15 cellular contexts compared by ENCODE assay signal in the genomic region with DNA sequence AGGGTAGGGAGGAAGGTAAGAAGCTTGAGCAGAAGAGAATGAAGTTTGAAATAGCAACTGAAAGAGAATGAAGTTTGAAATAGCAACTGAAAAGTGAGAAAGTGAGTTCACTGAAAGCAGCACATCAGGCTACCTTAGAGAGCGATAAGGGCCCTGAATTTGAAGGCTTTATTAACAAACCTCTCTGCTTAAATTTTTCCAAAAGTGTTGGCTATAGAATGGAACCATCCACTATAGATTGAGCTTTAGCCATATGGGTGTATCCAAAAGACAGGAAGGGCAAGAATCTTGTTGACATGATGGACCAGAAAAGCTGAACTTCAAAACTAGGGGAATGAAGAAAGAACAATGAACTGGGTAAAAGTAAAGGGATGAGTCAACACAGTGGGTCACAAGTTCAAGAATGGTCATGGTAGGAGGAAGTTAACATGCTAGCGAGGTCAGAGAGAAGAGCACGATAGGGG.
DNase-seq lines count a peak whose midpoint lies in the region; ATAC-seq and TF ChIP-seq lines count a peak whose summit lies in the region.
"Had no signal": no experiment of that assay in that cellular context is flagged by ENCODE, and none has a peak within 500 bp of the region (broad histone marks: within the 10 kb centered on the region; RNA-seq: fewer than 3 reads in every experiment).

No MANE protein-coding gene starts in this region.

- no peaks in the 10 kb centered on the region for H3K4me1 ChIP-seq in heart left ventricle
- no peaks in the 10 kb centered on the region for H3K4me1 ChIP-seq in CD4-positive, alpha-beta memory T cell (ENCODE audit: insufficient read depth, low read length)
- H3K4me1 ChIP-seq: esophagus muscularis mucosa, prostate gland had no signal

- peak; percentile 86 for ATAC-seq in GM18868 (IDR thresholded peaks at IDR 0.05; ENCODE audit: unreplicated experiment)
- ATAC-seq in GM21528 (IDR thresholded peaks at IDR 0.05; ENCODE audit: low FRiP score, unreplicated experiment) = peak; percentile 80
- peak; percentile 76 for ATAC-seq in HG03045 (IDR thresholded peaks at IDR 0.05; ENCODE audit: unreplicated experiment)
- no peak for ATAC-seq in heart left ventricle
- ATAC-seq in SK-N-SH treated with all-trans-retinoic acid at 6 μM for 48 hours = no peak
- ATAC-seq: PC-3 had no signal

- TF ChIP-seq CTCF in heart left ventricle (IDR thresholded peaks at IDR 0.05) = no peak

- no peaks in the 10 kb centered on the region for H3K27me3 Mint-ChIP-seq in CD4-positive, alpha-beta memory T cell
- no peaks in the 10 kb centered on the region for H3K27me3 Mint-ChIP-seq in activated CD4-positive, alpha-beta memory T cell treated with anti-CD3 and anti-CD28 coated beads for 36 hours
- H3K27me3 Mint-ChIP-seq: activated naive CD8-positive, alpha-beta T cell had no signal

- TF ChIP-seq POLR2A in heart left ventricle (IDR thresholded peaks at IDR 0.05) = no peak

- H3K27ac ChIP-seq in heart left ventricle = no peak overlapping the region
- H3K27ac ChIP-seq in CD4-positive, alpha-beta memory T cell (ENCODE audit: low read depth, low read length) = no peak overlapping the region
- H3K27ac ChIP-seq: esophagus muscularis mucosa, prostate gland had no signal

- POLR2A ChIA-PET in CD4-positive, alpha-beta memory T cell (lab: Charles Lee; ENCODE audit: partially characterized antibody) = no interaction called here
- POLR2A ChIA-PET in activated CD4-positive, alpha-beta memory T cell treated with anti-CD3 and anti-CD28 coated beads for 36 hours (lab: Charles Lee) = no interaction called here

- no peaks in the 10 kb centered on the region for H3K27me3 ChIP-seq in heart left ventricle
- no peaks in the 10 kb centered on the region for H3K27me3 ChIP-seq in CD4-positive, alpha-beta memory T cell (ENCODE audit: insufficient read depth, low read length)
- H3K27me3 ChIP-seq: esophagus muscularis mucosa had no signal

- H3K9me3 ChIP-seq in heart left ventricle = no peaks in the 10 kb centered on the region
- no peaks in the 10 kb centered on the region for H3K9me3 ChIP-seq in CD4-positive, alpha-beta memory T cell (ENCODE audit: control insufficient read depth in 1 of 2, low read length in 2 of 2)
- H3K9me3 ChIP-seq: esophagus muscularis mucosa, prostate gland had no signal

- no peaks in the 10 kb centered on the region for H3K36me3 ChIP-seq in heart left ventricle
- H3K36me3 ChIP-seq in CD4-positive, alpha-beta memory T cell (ENCODE audit: insufficient read depth, low read length) = no peaks in the 10 kb centered on the region
- H3K36me3 ChIP-seq: esophagus muscularis mucosa, prostate gland had no signal

- peaks cover 0 to 3% (median 0%) of the 10 kb centered on the region in 8 donors for H3K9me3 Mint-ChIP-seq in CD4-positive, alpha-beta memory T cell
- H3K9me3 Mint-ChIP-seq in activated CD4-positive, alpha-beta memory T cell treated with anti-CD3 and anti-CD28 coated beads for 36 hours = peaks cover 2% of the 10 kb centered on the region

- intact Hi-C loops in heart left ventricle (cut with DNase I) = no loop called here
- intact Hi-C loops in CD4-positive, alpha-beta memory T cell (cut with micrococcal nuclease) = no loop called here
- intact Hi-C loops in activated CD4-positive, alpha-beta memory T cell treated with anti-CD3 and anti-CD28 coated beads for 36 hours (cut with micrococcal nuclease) = no loop called here

- H3K36me3 Mint-ChIP-seq in CD4-positive, alpha-beta memory T cell = no peaks in the 10 kb centered on the region
- H3K36me3 Mint-ChIP-seq in activated CD4-positive, alpha-beta memory T cell treated with anti-CD3 and anti-CD28 coated beads for 36 hours = no peaks in the 10 kb centered on the region
- H3K36me3 Mint-ChIP-seq: activated naive CD8-positive, alpha-beta T cell had no signal

- H3K4me1 Mint-ChIP-seq in CD4-positive, alpha-beta memory T cell = no peaks in the 10 kb centered on the region
- H3K4me1 Mint-ChIP-seq in activated CD4-positive, alpha-beta memory T cell treated with anti-CD3 and anti-CD28 coated beads for 36 hours (ENCODE audit: low read depth) = no peaks in the 10 kb centered on the region

- WGBS in heart left ventricle, 4 donors = 87 to 92% (median 90%) methylated on average over 3 of the region's 3 CpGs

- peak; percentile 3 for DNase-seq in MV-4-11 (lab: John Stamatoyannopoulos, UW)
- no peak for DNase-seq in heart left ventricle
- no peak for DNase-seq in CD4-positive, alpha-beta memory T cell
- no peak for DNase-seq in activated CD4-positive, alpha-beta memory T cell treated with anti-CD3 and anti-CD28 coated beads for 36 hours
- DNase-seq: Kasumi-1; NCI-H2171; PC-3; stimulated activated CD4-positive, alpha-beta T cell treated with anti-CD3 and anti-CD28 coated beads, Interleukin-4, amount 100 ng/mL, for 24 hours had no signal

- H3K4me3 ChIP-seq in heart left ventricle = no peak overlapping the region
- no peak overlapping the region for H3K4me3 ChIP-seq in CD4-positive, alpha-beta memory T cell (ENCODE audit: low read length in 2 of 2)
- H3K4me3 ChIP-seq: esophagus muscularis mucosa, prostate gland had no signal

- no peak overlapping the region for H3K4me3 Mint-ChIP-seq in CD4-positive, alpha-beta memory T cell
- H3K4me3 Mint-ChIP-seq in activated CD4-positive, alpha-beta memory T cell treated with anti-CD3 and anti-CD28 coated beads for 36 hours = no peak overlapping the region
- H3K4me3 Mint-ChIP-seq: activated naive CD8-positive, alpha-beta T cell had no signal

- H3K27ac Mint-ChIP-seq in CD4-positive, alpha-beta memory T cell = no peak overlapping the region
- H3K27ac Mint-ChIP-seq in activated CD4-positive, alpha-beta memory T cell treated with anti-CD3 and anti-CD28 coated beads for 36 hours = no peak overlapping the region
- H3K27ac Mint-ChIP-seq: activated naive CD8-positive, alpha-beta T cell had no signal

- CTCF ChIA-PET in CD4-positive, alpha-beta memory T cell (lab: Charles Lee; ENCODE audit: partially characterized antibody) = no interaction called here
- CTCF ChIA-PET in activated CD4-positive, alpha-beta memory T cell treated with anti-CD3 and anti-CD28 coated beads for 36 hours (lab: Charles Lee) = no interaction called here

TF ChIP-seq in SK-N-SH treated with all-trans-retinoic acid at 6 μM for 48 hours, 23 proteins besides CTCF, POLR2A, EP300 and RAD21:
- TF ChIP-seq, protein P1, sequence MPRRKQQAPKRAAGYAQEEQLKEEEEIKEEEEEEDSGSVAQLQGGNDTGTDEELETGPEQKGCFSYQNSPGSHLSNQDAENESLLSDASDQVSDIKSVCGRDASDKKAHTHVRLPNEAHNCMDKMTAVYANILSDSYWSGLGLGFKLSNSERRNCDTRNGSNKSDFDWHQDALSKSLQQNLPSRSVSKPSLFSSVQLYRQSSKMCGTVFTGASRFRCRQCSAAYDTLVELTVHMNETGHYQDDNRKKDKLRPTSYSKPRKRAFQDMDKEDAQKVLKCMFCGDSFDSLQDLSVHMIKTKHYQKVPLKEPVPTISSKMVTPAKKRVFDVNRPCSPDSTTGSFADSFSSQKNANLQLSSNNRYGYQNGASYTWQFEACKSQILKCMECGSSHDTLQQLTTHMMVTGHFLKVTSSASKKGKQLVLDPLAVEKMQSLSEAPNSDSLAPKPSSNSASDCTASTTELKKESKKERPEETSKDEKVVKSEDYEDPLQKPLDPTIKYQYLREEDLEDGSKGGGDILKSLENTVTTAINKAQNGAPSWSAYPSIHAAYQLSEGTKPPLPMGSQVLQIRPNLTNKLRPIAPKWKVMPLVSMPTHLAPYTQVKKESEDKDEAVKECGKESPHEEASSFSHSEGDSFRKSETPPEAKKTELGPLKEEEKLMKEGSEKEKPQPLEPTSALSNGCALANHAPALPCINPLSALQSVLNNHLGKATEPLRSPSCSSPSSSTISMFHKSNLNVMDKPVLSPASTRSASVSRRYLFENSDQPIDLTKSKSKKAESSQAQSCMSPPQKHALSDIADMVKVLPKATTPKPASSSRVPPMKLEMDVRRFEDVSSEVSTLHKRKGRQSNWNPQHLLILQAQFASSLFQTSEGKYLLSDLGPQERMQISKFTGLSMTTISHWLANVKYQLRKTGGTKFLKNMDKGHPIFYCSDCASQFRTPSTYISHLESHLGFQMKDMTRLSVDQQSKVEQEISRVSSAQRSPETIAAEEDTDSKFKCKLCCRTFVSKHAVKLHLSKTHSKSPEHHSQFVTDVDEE (CRISPR knock-in tag; IDR thresholded peaks at IDR 0.05) = no peak

Comparison
In these comparisons a context has a peak if more than half of its experiments do, and no peak if none do; other contexts are left out.
1. ATAC-seq: peak in GM18868 (single experiment), GM21528 (single experiment) and HG03045 (single experiment); none in heart left ventricle (0 of 4) and SK-N-SH treated with all-trans-retinoic acid at 6 μM for 48 hours (single experiment).